1 cellular context compared by ENCODE assay signal in genomic region chr10:103203466-103203865, GRCh38.
TF ChIP-seq lines count a peak whose summit lies in the region.

No MANE protein-coding gene starts in this region.

TF ChIP-seq in WTC11, 78 proteins besides CTCF, POLR2A, EP300 and RAD21 (continued from another document):
- no peak for TF ChIP-seq ARID4B (CRISPR knock-in tag; IDR thresholded peaks at IDR 0.05; ENCODE audit: borderline replicate concordance)
- TF ChIP-seq HMGXB4 (CRISPR knock-in tag; IDR thresholded peaks at IDR 0.05), result no peak
- TF ChIP-seq KAT7 (CRISPR knock-in tag; IDR thresholded peaks at IDR 0.05; ENCODE audit: borderline replicate concordance), result no peak
- no peak for TF ChIP-seq ATF6 (CRISPR knock-in tag; IDR thresholded peaks at IDR 0.05)
- no peak for TF ChIP-seq ESRRA (CRISPR knock-in tag; IDR thresholded peaks at IDR 0.05; ENCODE audit: borderline replicate concordance)
- TF ChIP-seq GTF2I (CRISPR knock-in tag; conservative IDR thresholded peaks at IDR 0.05), result no peak
- no peak for TF ChIP-seq E2F4 (CRISPR knock-in tag; IDR thresholded peaks at IDR 0.05; ENCODE audit: borderline replicate concordance, low read depth)
- TF ChIP-seq PREB (CRISPR knock-in tag; IDR thresholded peaks at IDR 0.05; ENCODE audit: borderline replicate concordance), result no peak
- no peak for TF ChIP-seq ZBTB43 (CRISPR knock-in tag; IDR thresholded peaks at IDR 0.05)
- TF ChIP-seq SMAD3 (CRISPR knock-in tag; IDR thresholded peaks at IDR 0.05; ENCODE audit: borderline replicate concordance), result no peak
- no peak for TF ChIP-seq E2F5 (CRISPR knock-in tag; IDR thresholded peaks at IDR 0.05)
- TF ChIP-seq E2F1 (CRISPR knock-in tag; IDR thresholded peaks at IDR 0.05), result no peak
- no peak for TF ChIP-seq ZNF396 (CRISPR knock-in tag; IDR thresholded peaks at IDR 0.05; ENCODE audit: borderline replicate concordance)
- TF ChIP-seq TCF7 (CRISPR knock-in tag; IDR thresholded peaks at IDR 0.05; ENCODE audit: low read depth), result no peak
